In genomic region chr1:210597555-210598134, GRCh38 we compare ENCODE assay signal across 10 cellular contexts.
DNase-seq lines count a peak whose midpoint lies in the region; ATAC-seq lines count a peak whose summit lies in the region.
"Had no signal": no experiment of that assay in that cellular context is flagged by ENCODE, and none has a peak within 500 bp of the region (broad histone marks: within the 10 kb centered on the region; RNA-seq: fewer than 3 reads in every experiment).

No MANE protein-coding gene starts in this region.

- DNase-seq in DMS153 (lab: John Stamatoyannopoulos, UW) (peak; percentile 30), DMS153 treated with DMSO at 0.1 percent for 48 hours (lab: John Stamatoyannopoulos, UW; ENCODE audit: unreplicated experiment) (no peak), amniotic epithelial cell (ENCODE audit: low read depth) (peak; percentile 93), NCI-H146 (lab: John Stamatoyannopoulos, UW) (no peak)
- no peak for DNase-seq in stimulated activated naive CD8-positive, alpha-beta T cell treated with anti-CD3 and anti-CD28 coated beads, Interleukin-15, Interleukin-2, amounts not matched to agents 100 U/mL and 50 U/mL, for 24 hours
- DNase-seq in NK-92 treated with Interleukin-12 subunit alpha and Interleukin-12 subunit beta, amount 100 ng/mL, for 24 hours (lab: John Stamatoyannopoulos, UW) = no peak
- DNase-seq: naive B cell had no signal

- ATAC-seq in HG03439 (IDR thresholded peaks at IDR 0.05; ENCODE audit: unreplicated experiment) = peak; percentile 76
- ATAC-seq in stimulated activated naive CD8-positive, alpha-beta T cell treated with anti-CD3 and anti-CD28 coated beads, Interleukin-15, Interleukin-2, amounts not matched to agents 100 U/mL and 50 U/mL, for 24 hours = no peak

- no peaks in the 10 kb centered on the region for H3K9me3 ChIP-seq in mesodermal cell (ENCODE audit: control insufficient read depth, low read length)

- H3K4me3 ChIP-seq in mesodermal cell (ENCODE audit: extremely low read depth, insufficient read depth, low read length, poor library complexity, severe bottlenecking) = no peak overlapping the region

- H3K4me1 ChIP-seq in mesodermal cell (ENCODE audit: control insufficient read depth, insufficient read depth, low read length, poor library complexity, severe bottlenecking) = peaks cover 26% of the 10 kb centered on the region

- 80 to 89% methylated on average over 1 of the region's 1 CpG for WGBS in mesodermal cell (ENCODE audit: insufficient coverage in 2 of 2), 2 experiments

- peak overlapping the region; percentile 99 for H3K27ac ChIP-seq in mesodermal cell (ENCODE audit: low read depth, low read length, severe bottlenecking)
- H3K27ac ChIP-seq: 22Rv1 had no signal

- H3K36me3 ChIP-seq in mesodermal cell (ENCODE audit: control insufficient read depth, insufficient read depth, low read length) = no peaks in the 10 kb centered on the region

Comparison
In these comparisons a context has a peak if more than half of its experiments do, and no peak if none do; other contexts are left out.
1. DNase-seq: peak in DMS153 (single experiment) and amniotic epithelial cell (single experiment); none in DMS153 treated with DMSO at 0.1 percent for 48 hours (single experiment), NCI-H146 (single experiment), stimulated activated naive CD8-positive, alpha-beta T cell treated with anti-CD3 and anti-CD28 coated beads, Interleukin-15, Interleukin-2, amounts not matched to agents 100 U/mL and 50 U/mL, for 24 hours (single experiment) and NK-92 treated with Interleukin-12 subunit alpha and Interleukin-12 subunit beta, amount 100 ng/mL, for 24 hours (single experiment).